14 cellular contexts compared by ENCODE assay signal in genomic region chr1:98677288-98677687, GRCh38. TPM values are rescaled to one million over a fixed set of nuclear protein-coding genes. Genes with fewer than 3 reads are reported as not detected.
DNase-seq lines count a peak whose midpoint lies in the region; ATAC-seq lines count a peak whose summit lies in the region.
"Had no signal": no experiment of that assay in that cellular context is flagged by ENCODE, and none has a peak within 500 bp of the region (broad histone marks: within the 10 kb centered on the region; RNA-seq: fewer than 3 reads in every experiment).

No MANE protein-coding gene starts in this region.

- H3K36me3 ChIP-seq in MG63 (peaks cover 15% of the 10 kb centered on the region), adipocyte (ENCODE audit: control insufficient read depth, insufficient read depth, low read length, severe bottlenecking) (no peaks in the 10 kb centered on the region)
- H3K36me3 ChIP-seq in CD4-positive, alpha-beta memory T cell (ENCODE audit: insufficient read depth, low read length), result no peaks in the 10 kb centered on the region

- intact Hi-C loops in CD4-positive, alpha-beta memory T cell (cut with micrococcal nuclease), result no loop called here

- H3K4me1 ChIP-seq in adipocyte (ENCODE audit: control insufficient read depth, insufficient read depth, low read length), result peaks cover 25% of the 10 kb centered on the region
- no peaks in the 10 kb centered on the region for H3K4me1 ChIP-seq in CD4-positive, alpha-beta memory T cell (ENCODE audit: insufficient read depth, low read length)

- peaks cover 2 to 4% of the 10 kb centered on the region in 2 donors for H3K27me3 Mint-ChIP-seq in CD4-positive, alpha-beta memory T cell

- H3K9me3 ChIP-seq in MG63, result no peaks in the 10 kb centered on the region
- no peaks in the 10 kb centered on the region for H3K9me3 ChIP-seq in adipocyte (ENCODE audit: control insufficient read depth, low read length)
- H3K9me3 ChIP-seq in CD4-positive, alpha-beta memory T cell (ENCODE audit: control insufficient read depth in 1 of 2, low read length in 2 of 2), result no peaks in the 10 kb centered on the region

- CTCF ChIA-PET in CD4-positive, alpha-beta memory T cell (lab: Charles Lee; ENCODE audit: partially characterized antibody), result no interaction called here

- no peak overlapping the region for H3K4me3 ChIP-seq in MG63
- no peak overlapping the region for H3K4me3 ChIP-seq in adipocyte (ENCODE audit: low read length)
- H3K4me3 ChIP-seq in CD4-positive, alpha-beta memory T cell (ENCODE audit: low read length in 2 of 2), result no peak overlapping the region
- H3K4me3 ChIP-seq: PC-9, smooth muscle cell had no signal

- H3K4me1 Mint-ChIP-seq in CD4-positive, alpha-beta memory T cell, result no peaks in the 10 kb centered on the region
- H3K4me1 Mint-ChIP-seq: natural killer cell had no signal

- POLR2A ChIA-PET in CD4-positive, alpha-beta memory T cell (lab: Charles Lee; ENCODE audit: partially characterized antibody), result no interaction called here

- no peak overlapping the region for H3K9ac ChIP-seq in adipocyte (ENCODE audit: low read length)

- H3K27ac Mint-ChIP-seq in CD4-positive, alpha-beta memory T cell, result no peak overlapping the region
- H3K27ac Mint-ChIP-seq: CD8-positive, alpha-beta T cell; natural killer cell had no signal

- peak; percentile 70 for DNase-seq in DMS53 (lab: John Stamatoyannopoulos, UW)
- peak; percentile 86 for DNase-seq in MG63
- DNase-seq in adipocyte (ENCODE audit: low read depth), result peak; percentile 54
- DNase-seq in iris pigment epithelial cell (ENCODE audit: low read depth), result peak; percentile 82
- no peak for DNase-seq in NCI-H526 treated with DMSO at 0.1 percent for 48 hours (lab: John Stamatoyannopoulos, UW)
- DNase-seq in CD4-positive, alpha-beta memory T cell, result no peak
- no peak for DNase-seq in NCI-H524 (lab: John Stamatoyannopoulos, UW)
- DNase-seq: CD8-positive, alpha-beta T cell; islet precursor cell; natural killer cell; NCI-H1417 treated with DMSO at 0.1 percent for 48 hours; PC-9 had no signal

- H3K9me3 Mint-ChIP-seq in CD4-positive, alpha-beta memory T cell, result peaks cover 0 to 9% (median 0%) of the 10 kb centered on the region in 8 donors
- H3K9me3 Mint-ChIP-seq: CD8-positive, alpha-beta T cell had no signal

- no peaks in the 10 kb centered on the region for H3K27me3 ChIP-seq in MG63
- H3K27me3 ChIP-seq in adipocyte (replicated peaks; ENCODE audit: control insufficient read depth, insufficient read depth, low read length), result no peaks in the 10 kb centered on the region
- H3K27me3 ChIP-seq in CD4-positive, alpha-beta memory T cell (ENCODE audit: insufficient read depth, low read length), result no peaks in the 10 kb centered on the region

- H3K27ac ChIP-seq in CD4-positive, alpha-beta memory T cell (ENCODE audit: low read depth, low read length), result no peak overlapping the region
- H3K27ac ChIP-seq: PC-9 had no signal

- no peak overlapping the region for H3K4me3 Mint-ChIP-seq in CD4-positive, alpha-beta memory T cell
- H3K4me3 Mint-ChIP-seq: CD8-positive, alpha-beta T cell; natural killer cell had no signal

- H3K36me3 Mint-ChIP-seq in CD4-positive, alpha-beta memory T cell, result no peaks in the 10 kb centered on the region
- H3K36me3 Mint-ChIP-seq: CD8-positive, alpha-beta T cell; natural killer cell had no signal

- no peak for ATAC-seq in HG03520 (IDR thresholded peaks at IDR 0.05; ENCODE audit: unreplicated experiment)
- ATAC-seq: CD8-positive, alpha-beta T cell; natural killer cell had no signal

RNA-seq across cellular contexts. Expression of gene SNX7, which starts 15.8 kb away (rescaled TPM):
- total RNA-seq in MG63 (2014; rRNA removed; shearing (Covaris generic); ENCODE audit: low replicate concordance), result 120 and 173 TPM in 2 replicates
- under 1 TPM; 0.35 to 0.83 TPM for total RNA-seq in CD4-positive, alpha-beta memory T cell
- polyA plus RNA-seq in CD4-positive, alpha-beta memory T cell, result under 1 TPM; 0.48 to 0.55 TPM
- total RNA-seq: CD8-positive, alpha-beta T cell had no signal

Comparison
In these comparisons a context has a peak if more than half of its experiments do, and no peak if none do; other contexts are left out.
1. DNase-seq: peak in DMS53 (single experiment), MG63 (single experiment), adipocyte (single experiment) and iris pigment epithelial cell (single experiment); none in NCI-H526 treated with DMSO at 0.1 percent for 48 hours (single experiment), CD4-positive, alpha-beta memory T cell (0 of 5) and NCI-H524 (0 of 2).
2. RNA of gene SNX7, which starts 15.8 kb away (total RNA-seq): 120 to 173 TPM in MG63; 0.35 to 0.83 TPM in CD4-positive, alpha-beta memory T cell; every median in the first group is over 10 times any median in the second.